In genomic region chr1:52709016-52709415, GRCh38 we compare ENCODE assay signal across 16 cellular contexts.
"Had no signal": no experiment of that assay in that cellular context is flagged by ENCODE, and none has a peak within 500 bp of the region (broad histone marks: within the 10 kb centered on the region; RNA-seq: fewer than 3 reads in every experiment).

No MANE protein-coding gene starts in this region.

- H3K27ac ChIP-seq: breast epithelium, coronary artery, lower lobe of right lung had no signal

- H3K9me3 Mint-ChIP-seq: activated naive CD4-positive, alpha-beta T cell treated with anti-CD3 and anti-CD28 coated beads, Interleukin-2, amount 50 U/mL, for 24 hours; activated T-cell treated with anti-CD3 and anti-CD28 coated beads, Interleukin-2, amount 50 U/mL, for 24 hours; mesothelial cell of epicardium; nephron had no signal

- H3K4me1 ChIP-seq: breast epithelium had no signal

- H3K27ac Mint-ChIP-seq: activated CD8-positive, alpha-beta T cell treated with anti-CD3 and anti-CD28 coated beads, Interleukin-2, amount 10 ng/mL, durations not matched to agents 7 days and 5 days; activated T-cell treated with anti-CD3 and anti-CD28 coated beads, Interleukin-2, amount 50 U/mL, for 24 hours; mesothelial cell of epicardium had no signal

- FAIRE-seq: keratinocyte had no signal

- H3K36me3 ChIP-seq: breast epithelium, lower lobe of right lung had no signal

- ATAC-seq: activated CD8-positive, alpha-beta T cell treated with anti-CD3 and anti-CD28 coated beads, Interleukin-2, amount 10 ng/mL, durations not matched to agents 7 days and 5 days; lower lobe of right lung had no signal

- DNase-seq: activated CD4-positive, alpha-beta T cell treated with anti-CD3 and anti-CD28 coated beads for 48 hours; activated CD4-positive, CD25-positive, alpha-beta regulatory T cell; activated CD8-positive, alpha-beta T cell treated with anti-CD3 and anti-CD28 coated beads, Interleukin-2, amount 10 ng/mL, durations not matched to agents 7 days and 5 days; activated T-cell treated with anti-CD3 and anti-CD28 coated beads, Interleukin-2, amount 50 U/mL, for 24 hours; lower lobe of right lung; nucleus accumbens; stimulated activated CD8-positive, alpha-beta memory T cell treated with anti-CD3 and anti-CD28 coated beads, Interleukin-4, amount 100 ng/mL, for 48 hours; stimulated activated naive CD4-positive, alpha-beta T cell; T-helper 1 cell; T-helper 9 cell had no signal

- H3K4me1 Mint-ChIP-seq: activated naive CD4-positive, alpha-beta T cell treated with anti-CD3 and anti-CD28 coated beads, Interleukin-2, amount 50 U/mL, for 24 hours had no signal

- H3K27me3 Mint-ChIP-seq: activated naive CD4-positive, alpha-beta T cell treated with anti-CD3 and anti-CD28 coated beads, Interleukin-2, amount 50 U/mL, for 24 hours; activated T-cell treated with anti-CD3 and anti-CD28 coated beads, Interleukin-2, amount 50 U/mL, for 24 hours had no signal

- H3K4me3 Mint-ChIP-seq: activated CD8-positive, alpha-beta T cell treated with anti-CD3 and anti-CD28 coated beads, Interleukin-2, amount 10 ng/mL, durations not matched to agents 7 days and 5 days; activated naive CD4-positive, alpha-beta T cell treated with anti-CD3 and anti-CD28 coated beads, Interleukin-2, amount 50 U/mL, for 24 hours; activated T-cell treated with anti-CD3 and anti-CD28 coated beads, Interleukin-2, amount 50 U/mL, for 24 hours; mesothelial cell of epicardium; nephron had no signal

- H3K36me3 Mint-ChIP-seq: activated naive CD4-positive, alpha-beta T cell treated with anti-CD3 and anti-CD28 coated beads, Interleukin-2, amount 50 U/mL, for 24 hours; mesothelial cell of epicardium had no signal

- H3K4me3 ChIP-seq: breast epithelium, coronary artery, lower lobe of right lung had no signal

- H3K27me3 ChIP-seq: breast epithelium had no signal

- H3K9me3 ChIP-seq: breast epithelium, lower lobe of right lung had no signal
